6 cellular contexts compared by ENCODE assay signal in genomic region chr15:93449798-93450197, GRCh38.
"Had no signal": no experiment of that assay in that cellular context is flagged by ENCODE, and none has a peak within 500 bp of the region (broad histone marks: within the 10 kb centered on the region; RNA-seq: fewer than 3 reads in every experiment).

No MANE protein-coding gene starts in this region.

- DNase-seq: H9, HCEC 1CT, IMR-90 had no signal

- ATAC-seq: GM23338, K562 had no signal

- H3K4me3 ChIP-seq: GM23338, K562 had no signal

- H3K27ac ChIP-seq: HL-60 had no signal
